14 cellular contexts compared by ENCODE assay signal in the genomic region with DNA sequence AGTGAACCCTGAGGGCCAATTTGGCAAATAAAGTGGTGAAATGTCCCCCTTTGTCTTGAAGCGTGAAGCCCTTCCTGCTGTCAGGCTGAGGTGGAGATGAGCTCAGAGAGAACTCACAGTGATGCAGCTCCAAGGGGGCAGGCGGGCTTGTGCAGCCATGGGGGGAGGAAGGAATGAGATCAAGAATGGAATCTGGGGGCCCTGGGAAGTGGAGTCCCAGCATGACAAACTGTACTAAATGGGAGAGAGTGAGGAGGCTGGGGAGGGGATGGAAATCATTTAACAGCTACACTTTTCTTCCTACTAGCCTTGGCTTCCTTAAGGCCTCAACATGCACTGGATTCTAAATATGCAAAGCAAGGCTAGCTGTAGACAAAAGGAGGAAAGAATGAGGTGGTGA.
DNase-seq lines count a peak whose midpoint lies in the region; ATAC-seq and TF ChIP-seq lines count a peak whose summit lies in the region.
"Had no signal": no experiment of that assay in that cellular context is flagged by ENCODE, and none has a peak within 500 bp of the region (broad histone marks: within the 10 kb centered on the region; RNA-seq: fewer than 3 reads in every experiment).

No MANE protein-coding gene starts in this region.

- CTCF ChIA-PET in T-cell (lab: Charles Lee), result interaction anchor here in 1 of 2 donors (0.6 kb wide), 1 partner anchor 210 kb away, joined by 4 read pairs; no protein-coding TSS in a partner anchor

- DNase-seq in right atrium auricular region (ENCODE audit: low spot score) (peak; percentile 26), left ventricle myocardium superior (no peak), T-cell (no peak), memory B cell (ENCODE audit: low spot score in 2 of 2) (no peak), type B pancreatic cell (ENCODE audit: extremely low spot score, unreplicated experiment) (peak; percentile 25), uterus (no peak), Kasumi-1 (lab: John Stamatoyannopoulos, UW) (no peak)
- DNase-seq: EL, NCI-H1436 treated with DMSO at 0.1 percent for 48 hours, NCI-H2081, NCI-H524 had no signal

- H3K27me3 Mint-ChIP-seq in T-cell (no peaks in the 10 kb centered on the region), memory B cell (no peaks in the 10 kb centered on the region), type B pancreatic cell (no peaks in the 10 kb centered on the region)
- H3K27me3 Mint-ChIP-seq: IgD-negative memory B cell had no signal

- no peak overlapping the region for H3K4me3 Mint-ChIP-seq in T-cell
- H3K4me3 Mint-ChIP-seq in memory B cell, result no peak overlapping the region
- H3K4me3 Mint-ChIP-seq in type B pancreatic cell, result no peak overlapping the region
- H3K4me3 Mint-ChIP-seq: IgD-negative memory B cell had no signal

- H3K9me3 Mint-ChIP-seq in T-cell (peaks cover 0 to 10% (median 0%) of the 10 kb centered on the region in 3 donors), memory B cell (no peaks in the 10 kb centered on the region), type B pancreatic cell (no peaks in the 10 kb centered on the region)

- no peak overlapping the region for H3K4me3 ChIP-seq in right atrium auricular region
- H3K4me3 ChIP-seq in uterus, result no peak overlapping the region
- H3K4me3 ChIP-seq: HAP-1 had no signal

- no peak for TF ChIP-seq POLR2A in uterus (IDR thresholded peaks at IDR 0.05)

- H3K36me3 Mint-ChIP-seq in T-cell, result peaks cover 58% of the 10 kb centered on the region
- H3K36me3 Mint-ChIP-seq in memory B cell, result peaks cover 31% of the 10 kb centered on the region
- H3K36me3 Mint-ChIP-seq in type B pancreatic cell, result peaks cover 12% of the 10 kb centered on the region

- H3K27ac Mint-ChIP-seq in T-cell (peak overlapping the region; percentile 13 to 40), memory B cell (peak overlapping the region; percentile 2), type B pancreatic cell (peak overlapping the region; percentile 25)
- H3K27ac Mint-ChIP-seq: IgD-negative memory B cell had no signal

- H3K27me3 ChIP-seq in right atrium auricular region (no peaks in the 10 kb centered on the region), uterus (no peaks in the 10 kb centered on the region)

- H3K4me1 ChIP-seq in right atrium auricular region (peaks cover 0 to 11% of the 10 kb centered on the region in 2 donors), uterus (peaks cover 5 to 8% of the 10 kb centered on the region in 2 donors)
- H3K4me1 ChIP-seq: HAP-1 had no signal

- intact Hi-C loops in left ventricle myocardium superior (cut with micrococcal nuclease), result no loop called here
- intact Hi-C loops in uterus (cut with DNase I; ENCODE audit: low total_unique reads), result no loop called here

- no peak for TF ChIP-seq CTCF in right atrium auricular region (IDR thresholded peaks at IDR 0.05)
- no peak for TF ChIP-seq CTCF in type B pancreatic cell (conservative IDR thresholded peaks at IDR 0.05)
- no peak for TF ChIP-seq CTCF in uterus (IDR thresholded peaks at IDR 0.05)

- peaks cover 0 to 11% of the 10 kb centered on the region in 2 donors for H3K9me3 ChIP-seq in right atrium auricular region
- H3K9me3 ChIP-seq in uterus, result peaks cover 0 to 5% of the 10 kb centered on the region in 2 donors
- H3K9me3 ChIP-seq: HAP-1 had no signal

- H3K36me3 ChIP-seq in right atrium auricular region (no peaks in the 10 kb centered on the region), uterus (peaks cover 0 to 3% of the 10 kb centered on the region in 2 donors)
- H3K36me3 ChIP-seq: HAP-1 had no signal

- POLR2A ChIA-PET in T-cell (lab: Charles Lee), result interaction anchor here in 1 of 2 donors (0.6 kb wide), 1 partner anchor 17 kb away, joined by 6 read pairs; no protein-coding TSS in a partner anchor

- peaks cover 8 to 27% (median 13%) of the 10 kb centered on the region in 3 donors for H3K4me1 Mint-ChIP-seq in T-cell
- no peaks in the 10 kb centered on the region for H3K4me1 Mint-ChIP-seq in memory B cell
- H3K4me1 Mint-ChIP-seq in type B pancreatic cell (ENCODE audit: unreplicated experiment), result peaks cover 20% of the 10 kb centered on the region

- H3K27ac ChIP-seq in right atrium auricular region (no peak overlapping the region), uterus (no peak overlapping the region)

- ATAC-seq in left ventricle myocardium superior (no peak), T-cell (replicated peaks in 1 of 4) (no peak), memory B cell (ENCODE audit: low read depth) (no peak), HG02938 (IDR thresholded peaks at IDR 0.05; ENCODE audit: unreplicated experiment) (no peak)

Comparison
In these comparisons a context has a peak if more than half of its experiments do, and no peak if none do; other contexts are left out.
1. DNase-seq: peak in right atrium auricular region (single experiment) and type B pancreatic cell (single experiment); none in left ventricle myocardium superior (single experiment), T-cell (0 of 34), memory B cell (0 of 2), uterus (0 of 2) and Kasumi-1 (0 of 2).
2. Peak in every context shown above with its lines, with median percentiles within 50 percentile points of each other: H3K27ac Mint-ChIP-seq.